Comparison of ENCODE assay signal across 27 cellular contexts in genomic region chr9:6098431-6098830, GRCh38.
DNase-seq lines count a peak whose midpoint lies in the region; ATAC-seq, FAIRE-seq and TF ChIP-seq lines count a peak whose summit lies in the region.
"Had no signal": no experiment of that assay in that cellular context is flagged by ENCODE, and none has a peak within 500 bp of the region (broad histone marks: within the 10 kb centered on the region; RNA-seq: fewer than 3 reads in every experiment).

No MANE protein-coding gene starts in this region.

- BruUV-seq in HepG2 (replicated peaks; lab: Mats Ljungman, UMichigan) = no TSS peak

- TF ChIP-seq RAD21 in liver (IDR thresholded peaks at IDR 0.05) (no peak), HepG2 (CRISPR knock-in tag; IDR thresholded peaks at IDR 0.05) (no peak)

- H3K4me1 ChIP-seq in liver (ENCODE audit: control insufficient read depth in 4 of 4, insufficient read depth in 4 of 4, low read length in 3 of 4) (no peaks in the 10 kb centered on the region), HepG2 (ENCODE audit: insufficient read depth, low read length) (no peaks in the 10 kb centered on the region), esophagus muscularis mucosa (no peaks in the 10 kb centered on the region)
- H3K4me1 ChIP-seq: prostate gland, transverse colon had no signal

- no peaks in the 10 kb centered on the region for H3K79me2 ChIP-seq in HepG2 (ENCODE audit: insufficient read depth, low read length)

- DNase-seq in HepG2 (ENCODE audit: low spot score) (no peak), bronchial epithelial cell (ENCODE audit: low read depth) (peak; percentile 96), foreskin fibroblast (peak; percentile 42 to 47), dorsolateral prefrontal cortex (no peak), esophagus muscularis mucosa (ENCODE audit: extremely low spot score) (no peak), activated gamma-delta T cell treated with Interleukin-2 at 50 U/mL for 16 hours (no peak)
- DNase-seq: 8988T; activated CD4-positive, alpha-beta T cell treated with anti-CD3 and anti-CD28 coated beads, Interleukin-2, amount 10 ng/mL, durations not matched to agents 24 days and 14 days; activated naive CD4-positive, alpha-beta T cell treated with anti-CD3 and anti-CD28 coated beads, Interleukin-2, amount 50 U/mL, for 16 hours; anterior cingulate cortex; CD8-positive, alpha-beta memory T cell; central memory CD4-positive, alpha-beta T cell; GDM1; kidney; NCI-H1105; NCI-H2081; NCI-H345; NCI-H774; stimulated activated naive CD8-positive, alpha-beta T cell treated with anti-CD3 and anti-CD28 coated beads, Interleukin-15, amount 100 ng/mL, for 72 hours; transverse colon; WERI-Rb-1 had no signal

- intact Hi-C loops in HepG2 (cut with micrococcal nuclease; ENCODE audit: unreplicated experiment) = no loop called here
- intact Hi-C loops in dorsolateral prefrontal cortex (cut with DNase I) = no loop called here
- intact Hi-C loops in esophagus muscularis mucosa (cut with DNase I) = no loop called here

- 87% methylated on average over 1 of the region's 1 CpG for WGBS in liver
- 0% methylated on average over 1 of the region's 1 CpG for WGBS in HepG2 (ENCODE audit: low lambda C conversion rate)
- WGBS in esophagus muscularis mucosa = 86% methylated on average over 1 of the region's 1 CpG

- CTCF ChIA-PET in HepG2 (lab: Yijun Ruan, JAX; ENCODE audit: low intra/inter-chr PET ratio, low total read pairs) = no interaction called here

- TF ChIP-seq EP300 in HepG2 (IDR thresholded peaks at IDR 0.05; ENCODE audit: low read depth in 2 of 2, low read length in 2 of 2) (no peak), HepG2 (CRISPR knock-in tag; IDR thresholded peaks at IDR 0.05; ENCODE audit: borderline replicate concordance) (no peak), esophagus muscularis mucosa (IDR thresholded peaks at IDR 0.05) (no peak)

- H3K9me3 ChIP-seq in liver (ENCODE audit: control insufficient read depth in 4 of 4, low read length in 3 of 4) = peaks cover 0 to 4% (median 3%) of the 10 kb centered on the region in 4 donors
- no peaks in the 10 kb centered on the region for H3K9me3 ChIP-seq in HepG2 (ENCODE audit: low read length)
- no peaks in the 10 kb centered on the region for H3K9me3 ChIP-seq in esophagus muscularis mucosa
- H3K9me3 ChIP-seq: prostate gland, transverse colon had no signal

- in situ Hi-C loops in HepG2 (cut with HindIII; ENCODE audit: extremely low pct_ligation_motif_present, low pct_unique_long_range_greater_than_20kb) = no loop called here

- no peak for ATAC-seq in HepG2
- ATAC-seq in HG02588 (IDR thresholded peaks at IDR 0.05; ENCODE audit: unreplicated experiment) = no peak
- ATAC-seq: GM23338; SK-N-SH treated with all-trans-retinoic acid at 6 μM for 48 hours; stimulated activated naive CD8-positive, alpha-beta T cell treated with anti-CD3 and anti-CD28 coated beads, Interleukin-15, amount 100 ng/mL, for 72 hours had no signal

- no peak overlapping the region for H2AFZ ChIP-seq in HepG2 (ENCODE audit: low read length)
- H2AFZ ChIP-seq: GM23338 had no signal

- H3K9ac ChIP-seq in liver (ENCODE audit: low read depth in 1 of 2, low read length in 2 of 2) = no peak overlapping the region
- H3K9ac ChIP-seq in HepG2 (ENCODE audit: insufficient read depth, low read depth, low read length) = no peak overlapping the region

- no peak overlapping the region for H3K4me2 ChIP-seq in HepG2 (ENCODE audit: low read depth, low read length)
- H3K4me2 ChIP-seq: GM23338 had no signal

- no peak for TF ChIP-seq CTCF in liver (IDR thresholded peaks at IDR 0.05; ENCODE audit: low read depth, low read length, missing input control)
- TF ChIP-seq CTCF in HepG2 (CRISPR knock-in tag; IDR thresholded peaks at IDR 0.05) = no peak
- no peak for TF ChIP-seq CTCF in bronchial epithelial cell (IDR thresholded peaks at IDR 0.05; ENCODE audit: insufficient read depth, low read length, severe bottlenecking)
- no peak for TF ChIP-seq CTCF in foreskin fibroblast (IDR thresholded peaks at IDR 0.05; ENCODE audit: low read depth, low read length)
- TF ChIP-seq CTCF in dorsolateral prefrontal cortex (IDR thresholded peaks at IDR 0.05 in 54 of 56, conservative IDR thresholded peaks at IDR 0.05 in 2 of 56; ENCODE audit: low read depth in 1 of 56, partially characterized antibody in 56 of 56) = no peak
- TF ChIP-seq CTCF in esophagus muscularis mucosa (IDR thresholded peaks at IDR 0.05) = no peak

- no peak overlapping the region for H3K27ac ChIP-seq in liver (ENCODE audit: low read depth in 1 of 2, low read length in 2 of 2)
- H3K27ac ChIP-seq in HepG2 (ENCODE audit: extremely low read length, insufficient read depth, low read length) = no peak overlapping the region
- H3K27ac ChIP-seq in dorsolateral prefrontal cortex = no peak overlapping the region
- H3K27ac ChIP-seq in esophagus muscularis mucosa (replicated peaks in 1 of 4) = no peak overlapping the region
- H3K27ac ChIP-seq: prostate gland, transverse colon, WERI-Rb-1 had no signal

- no peaks in the 10 kb centered on the region for H4K20me1 ChIP-seq in HepG2 (ENCODE audit: insufficient read depth, low read length)

- TF ChIP-seq POLR2A in HepG2 (IDR thresholded peaks at IDR 0.05; ENCODE audit: insufficient read depth in 1 of 2, low read depth in 2 of 2, low read length in 2 of 2) (no peak), esophagus muscularis mucosa (IDR thresholded peaks at IDR 0.05; ENCODE audit: low read depth) (no peak)

- no peaks in the 10 kb centered on the region for H3K27me3 ChIP-seq in liver (ENCODE audit: control insufficient read depth in 4 of 4, insufficient read depth in 4 of 4, low read length in 3 of 4)
- no peaks in the 10 kb centered on the region for H3K27me3 ChIP-seq in HepG2 (ENCODE audit: control insufficient read depth in 1 of 2, insufficient read depth in 2 of 2, low read length in 2 of 2)
- H3K27me3 ChIP-seq in bronchial epithelial cell (ENCODE audit: control insufficient read depth, insufficient read depth, low read length) = no peaks in the 10 kb centered on the region
- H3K27me3 ChIP-seq in dorsolateral prefrontal cortex = peaks cover 0 to 4% (median 0%) of the 10 kb centered on the region in 45 donors
- H3K27me3 ChIP-seq in esophagus muscularis mucosa = no peaks in the 10 kb centered on the region
- H3K27me3 ChIP-seq: transverse colon had no signal

- H3K36me3 ChIP-seq in liver (ENCODE audit: control insufficient read depth in 4 of 4, insufficient read depth in 3 of 4, low read depth in 1 of 4, low read length in 3 of 4) = no peaks in the 10 kb centered on the region
- H3K36me3 ChIP-seq in HepG2 (replicated peaks in 1 of 2; ENCODE audit: control insufficient read depth in 1 of 2, insufficient read depth in 2 of 2, low read length in 2 of 2) = no peaks in the 10 kb centered on the region
- no peaks in the 10 kb centered on the region for H3K36me3 ChIP-seq in bronchial epithelial cell (ENCODE audit: control insufficient read depth, insufficient read depth, low read length)
- H3K36me3 ChIP-seq in esophagus muscularis mucosa = no peaks in the 10 kb centered on the region
- H3K36me3 ChIP-seq: prostate gland, transverse colon, WERI-Rb-1 had no signal

- POLR2A ChIA-PET in HepG2 (lab: Yijun Ruan, JAX) = no interaction called here

- FAIRE-seq in HepG2 (lab: Jason Lieb, UNC) (no peak), bronchial epithelial cell (lab: Jason Lieb, UNC) (no peak)
- FAIRE-seq: GM18507, kidney had no signal

- no peak overlapping the region for H3K4me3 ChIP-seq in liver (ENCODE audit: low read depth in 1 of 3, low read length in 3 of 3)
- H3K4me3 ChIP-seq in HepG2 (replicated peaks in 1 of 3; ENCODE audit: insufficient read depth in 1 of 3, low read depth in 2 of 3, low read length in 3 of 3) = no peak overlapping the region
- H3K4me3 ChIP-seq in bronchial epithelial cell (ENCODE audit: low read depth, low read length) = no peak overlapping the region
- H3K4me3 ChIP-seq in foreskin fibroblast (ENCODE audit: low read depth in 1 of 2, low read length in 2 of 2) = no peak overlapping the region
- no peak overlapping the region for H3K4me3 ChIP-seq in dorsolateral prefrontal cortex
- no peak overlapping the region for H3K4me3 ChIP-seq in esophagus muscularis mucosa
- H3K4me3 ChIP-seq: GM23338, prostate gland, transverse colon had no signal

TF ChIP-seq in liver, 16 proteins besides CTCF, POLR2A, EP300 and RAD21:
- peak; percentile 32 for TF ChIP-seq NR2F2 (IDR thresholded peaks at IDR 0.05)
- TF ChIP-seq ZBTB33 (IDR thresholded peaks at IDR 0.05) = no peak

TF ChIP-seq in HepG2, 621 proteins besides CTCF, POLR2A, EP300 and RAD21 (continues in another document):
- no peak for TF ChIP-seq ZNF749 (CRISPR knock-in tag; IDR thresholded peaks at IDR 0.05; ENCODE audit: borderline replicate concordance)
- no peak for TF ChIP-seq GATAD1 (CRISPR knock-in tag; IDR thresholded peaks at IDR 0.05)
- TF ChIP-seq ZNF619 (CRISPR knock-in tag; IDR thresholded peaks at IDR 0.05) = no peak
- TF ChIP-seq RFXANK (CRISPR knock-in tag; IDR thresholded peaks at IDR 0.05) = no peak
- no peak for TF ChIP-seq UBTF (CRISPR knock-in tag; IDR thresholded peaks at IDR 0.05)
- no peak for TF ChIP-seq SETDB1 (CRISPR knock-in tag; IDR thresholded peaks at IDR 0.05; ENCODE audit: borderline replicate concordance)
- TF ChIP-seq NFE2L2 (IDR thresholded peaks at IDR 0.05; ENCODE audit: low read length) = no peak
- no peak for TF ChIP-seq HCFC1 (IDR thresholded peaks at IDR 0.05; ENCODE audit: low read depth, low read length)

Comparison
In these comparisons a context has a peak if more than half of its experiments do, and no peak if none do; other contexts are left out.
1. DNase-seq: peak in bronchial epithelial cell (single experiment) and foreskin fibroblast (2 of 2); none in HepG2 (single experiment), dorsolateral prefrontal cortex (0 of 10), esophagus muscularis mucosa (single experiment) and activated gamma-delta T cell treated with Interleukin-2 at 50 U/mL for 16 hours (single experiment).